ENCODE assay signal across 3 cellular contexts in genomic region chr17:21422382-21423189, GRCh38. TPM values are rescaled to one million over a fixed set of nuclear protein-coding genes. Genes with fewer than 3 reads are reported as not detected.
"Had no signal": no experiment of that assay in that cellular context is flagged by ENCODE, and none has a peak within 500 bp of the region (broad histone marks: within the 10 kb centered on the region; RNA-seq: fewer than 3 reads in every experiment).

No MANE protein-coding gene starts in this region.

RNA-seq across cellular contexts. Expression of gene KCNJ12, which starts 46.4 kb away (rescaled TPM):
- total RNA-seq: activated CD4-positive, alpha-beta memory T cell treated with anti-CD3 and anti-CD28 coated beads, Interleukin-2, amount 10 ng/mL, durations not matched to agents 7 days and 5 days; activated CD4-positive, alpha-beta T cell treated with anti-CD3 and anti-CD28 coated beads, Interleukin-2, amount 10 ng/mL, durations not matched to agents 7 days and 5 days; T-helper 2 cell treated with Interferon-gamma antibody and Interleukin-4, amounts not matched to agents 100 ng/mL and 5 ng/mL, for 36 hours had no signal
